ENCODE assay signal across 12 cellular contexts in genomic region chr1:192439373-192440025, GRCh38.
DNase-seq lines count a peak whose midpoint lies in the region; ATAC-seq, FAIRE-seq and TF ChIP-seq lines count a peak whose summit lies in the region.
"Had no signal": no experiment of that assay in that cellular context is flagged by ENCODE, and none has a peak within 500 bp of the region (broad histone marks: within the 10 kb centered on the region; RNA-seq: fewer than 3 reads in every experiment).

No MANE protein-coding gene starts in this region.

- intact Hi-C loops in mucosa of descending colon (cut with DNase I, micrococcal nuclease) = no loop called here

- H3K36me3 ChIP-seq in bronchial epithelial cell (ENCODE audit: control insufficient read depth, insufficient read depth, low read length) = no peaks in the 10 kb centered on the region
- H3K36me3 ChIP-seq in mucosa of descending colon (ENCODE audit: low read depth) = no peaks in the 10 kb centered on the region

- ATAC-seq in mucosa of descending colon (peak; percentile 41), GM21825 (IDR thresholded peaks at IDR 0.05; ENCODE audit: unreplicated experiment) (no peak)

- no peak for FAIRE-seq in bronchial epithelial cell (lab: Jason Lieb, UNC)
- FAIRE-seq: GM12891 had no signal

- no peaks in the 10 kb centered on the region for H3K9me3 ChIP-seq in mucosa of descending colon

- H3K4me1 Mint-ChIP-seq in progenitor cell of endocrine pancreas (ENCODE audit: low read depth) = peaks cover 15% of the 10 kb centered on the region

- no peaks in the 10 kb centered on the region for H3K36me3 Mint-ChIP-seq in progenitor cell of endocrine pancreas (ENCODE audit: insufficient read depth)

- H3K4me3 ChIP-seq in bronchial epithelial cell (ENCODE audit: low read depth, low read length) (no peak overlapping the region), mucosa of descending colon (no peak overlapping the region)

- peak; percentile 67 for DNase-seq in DMS53 (lab: John Stamatoyannopoulos, UW)
- DNase-seq in M059J (ENCODE audit: low read depth) = peak; percentile 71
- DNase-seq in bronchial epithelial cell (ENCODE audit: low read depth) = peak; percentile 96
- no peak for DNase-seq in mucosa of descending colon
- no peak for DNase-seq in progenitor cell of endocrine pancreas (ENCODE audit: low spot score, unreplicated experiment)
- no peak for DNase-seq in NCI-H1048 (lab: John Stamatoyannopoulos, UW)
- no peak for DNase-seq in stimulated activated CD4-positive, alpha-beta T cell treated with anti-CD3 and anti-CD28 coated beads, Interleukin-12 subunit alpha, Interleukin-12 subunit beta, amount 100 ng/mL, for 4 hours
- DNase-seq: activated effector memory CD4-positive, alpha-beta T cell treated with anti-CD3 and anti-CD28 coated beads, Interleukin-2, amount 50 U/mL, for 16 hours; cortex of kidney; NCI-H524 had no signal

- no peak for TF ChIP-seq CTCF in bronchial epithelial cell (IDR thresholded peaks at IDR 0.05; ENCODE audit: insufficient read depth, low read length, severe bottlenecking)
- TF ChIP-seq CTCF in mucosa of descending colon (IDR thresholded peaks at IDR 0.05) = no peak
- TF ChIP-seq CTCF in progenitor cell of endocrine pancreas (IDR thresholded peaks at IDR 0.05; ENCODE audit: unreplicated experiment) = no peak

- H3K4me3 Mint-ChIP-seq in progenitor cell of endocrine pancreas (ENCODE audit: low read depth) = no peak overlapping the region

- H3K4me1 ChIP-seq in mucosa of descending colon (ENCODE audit: low read depth) = no peaks in the 10 kb centered on the region

- H3K27ac Mint-ChIP-seq in progenitor cell of endocrine pancreas = no peak overlapping the region

- H3K9me3 Mint-ChIP-seq in progenitor cell of endocrine pancreas (ENCODE audit: low read depth) = peaks cover 9% of the 10 kb centered on the region

- no peaks in the 10 kb centered on the region for H3K27me3 Mint-ChIP-seq in progenitor cell of endocrine pancreas

- no peaks in the 10 kb centered on the region for H3K27me3 ChIP-seq in bronchial epithelial cell (ENCODE audit: control insufficient read depth, insufficient read depth, low read length)

Comparison
In these comparisons a context has a peak if more than half of its experiments do, and no peak if none do; other contexts are left out.
1. DNase-seq: peak in DMS53 (single experiment), M059J (single experiment) and bronchial epithelial cell (single experiment); none in mucosa of descending colon (0 of 3), progenitor cell of endocrine pancreas (single experiment), NCI-H1048 (single experiment) and stimulated activated CD4-positive, alpha-beta T cell treated with anti-CD3 and anti-CD28 coated beads, Interleukin-12 subunit alpha, Interleukin-12 subunit beta, amount 100 ng/mL, for 4 hours (single experiment).